39 cellular contexts compared by ENCODE assay signal in genomic region chr17:55531053-55531728, GRCh38. TPM values are rescaled to one million over a fixed set of nuclear protein-coding genes. Genes with fewer than 3 reads are reported as not detected.
"Had no signal": no experiment of that assay in that cellular context is flagged by ENCODE, and none has a peak within 500 bp of the region (broad histone marks: within the 10 kb centered on the region; RNA-seq: fewer than 3 reads in every experiment).

No MANE protein-coding gene starts in this region.

- H3K4me3 Mint-ChIP-seq: activated B cell treated with CpG ODN at 0.5 μM for 24 hours; activated CD4-positive, alpha-beta memory T cell treated with anti-CD3 and anti-CD28 coated beads for 36 hours; activated CD8-positive, alpha-beta memory T cell treated with anti-CD3 and anti-CD28 coated beads, Interleukin-2, amount 10 ng/mL, durations not matched to agents 7 days and 5 days; activated CD8-positive, alpha-beta T cell treated with anti-CD3 and anti-CD28 coated beads, Interleukin-2, amount 10 ng/mL, durations not matched to agents 7 days and 5 days; activated naive CD4-positive, alpha-beta T cell treated with anti-CD3 and anti-CD28 coated beads, Interleukin-2, amount 10 ng/mL, durations not matched to agents 7 days and 5 days; activated naive CD8-positive, alpha-beta T cell treated with anti-CD3 and anti-CD28 coated beads, Interleukin-2, amount 10 ng/mL, durations not matched to agents 7 days and 5 days; activated T-cell treated with anti-CD3 and anti-CD28 coated beads, Interleukin-2, amount 50 U/mL, for 72 hours; brain; T-helper 17 cell; T-helper 2 cell treated with Interferon-gamma antibody and Interleukin-4, amounts not matched to agents 5 μg/mL and 100 μg/mL, for 36 hours had no signal

- H3K27ac Mint-ChIP-seq: activated B cell treated with CpG ODN at 0.5 μM for 24 hours; activated CD4-positive, alpha-beta memory T cell treated with anti-CD3 and anti-CD28 coated beads for 36 hours; activated CD8-positive, alpha-beta memory T cell treated with anti-CD3 and anti-CD28 coated beads, Interleukin-2, amount 10 ng/mL, durations not matched to agents 7 days and 5 days; activated CD8-positive, alpha-beta T cell treated with anti-CD3 and anti-CD28 coated beads, Interleukin-2, amount 10 ng/mL, durations not matched to agents 7 days and 5 days; activated naive CD4-positive, alpha-beta T cell treated with anti-CD3 and anti-CD28 coated beads, Interleukin-2, amount 10 ng/mL, durations not matched to agents 7 days and 5 days; activated naive CD4-positive, alpha-beta T cell treated with anti-CD3 and anti-CD28 coated beads, Interleukin-2, amount 50 U/mL, for 72 hours; activated naive CD8-positive, alpha-beta T cell treated with anti-CD3 and anti-CD28 coated beads, Interleukin-2, amount 10 ng/mL, durations not matched to agents 7 days and 5 days; activated T-cell treated with anti-CD3 and anti-CD28 coated beads, Interleukin-2, amount 50 U/mL, for 72 hours; brain; T-helper 17 cell; T-helper 2 cell treated with Interferon-gamma antibody and Interleukin-4, amounts not matched to agents 5 μg/mL and 100 μg/mL, for 36 hours had no signal

- H3K36me3 ChIP-seq: ascending aorta, breast epithelium, cardiac muscle cell, colonic mucosa, esophagus squamous epithelium, gastroesophageal sphincter, WERI-Rb-1 had no signal

- H3K4me3 ChIP-seq: ascending aorta, breast epithelium, cardiac muscle cell, colonic mucosa, esophagus squamous epithelium, gastroesophageal sphincter had no signal

- ATAC-seq: activated CD4-positive, CD25-positive, alpha-beta regulatory T cell treated with anti-CD3 and anti-CD28 coated beads, Interleukin-2, amount 50 U/mL, for 24 hours; activated CD8-positive, alpha-beta memory T cell treated with anti-CD3 and anti-CD28 coated beads, Interleukin-2, amount 10 ng/mL, durations not matched to agents 7 days and 5 days; activated CD8-positive, alpha-beta T cell treated with anti-CD3 and anti-CD28 coated beads, Interleukin-2, amount 10 ng/mL, durations not matched to agents 7 days and 5 days; activated naive CD4-positive, alpha-beta T cell treated with anti-CD3 and anti-CD28 coated beads, Interleukin-2, amount 50 U/mL, for 72 hours; activated T-cell treated with anti-CD3 and anti-CD28 coated beads, Interleukin-2, amount 50 U/mL, for 72 hours; gastroesophageal sphincter; T-helper 17 cell had no signal

- H3K27me3 Mint-ChIP-seq: activated B cell treated with CpG ODN at 0.5 μM for 24 hours had no signal

- H3K27me3 ChIP-seq: ascending aorta, breast epithelium, cardiac muscle cell, colonic mucosa, esophagus squamous epithelium, gastroesophageal sphincter had no signal

- H3K27ac ChIP-seq: ascending aorta, breast epithelium, cardiac muscle cell, colonic mucosa, epithelial cell of prostate, esophagus squamous epithelium, gastroesophageal sphincter, WERI-Rb-1 had no signal

- H3K4me1 ChIP-seq: ascending aorta, breast epithelium, colonic mucosa, esophagus squamous epithelium, gastroesophageal sphincter had no signal

- H3K36me3 Mint-ChIP-seq: activated CD4-positive, alpha-beta memory T cell treated with anti-CD3 and anti-CD28 coated beads for 36 hours; activated CD8-positive, alpha-beta memory T cell treated with anti-CD3 and anti-CD28 coated beads, Interleukin-2, amount 10 ng/mL, durations not matched to agents 7 days and 5 days; activated naive CD4-positive, alpha-beta T cell treated with anti-CD3 and anti-CD28 coated beads, Interleukin-2, amount 10 ng/mL, durations not matched to agents 7 days and 5 days; activated naive CD4-positive, alpha-beta T cell treated with anti-CD3 and anti-CD28 coated beads, Interleukin-2, amount 50 U/mL, for 72 hours; activated naive CD8-positive, alpha-beta T cell treated with anti-CD3 and anti-CD28 coated beads, Interleukin-2, amount 10 ng/mL, durations not matched to agents 7 days and 5 days; brain had no signal

- DNase-seq: activated B cell treated with CpG ODN at 0.5 μM for 24 hours; activated CD4-positive, alpha-beta memory T cell treated with anti-CD3 and anti-CD28 coated beads for 36 hours; activated CD4-positive, alpha-beta T cell treated with anti-CD3 and anti-CD28 coated beads for 48 hours; activated CD8-positive, alpha-beta memory T cell treated with anti-CD3 and anti-CD28 coated beads, Interleukin-2, amount 10 ng/mL, durations not matched to agents 7 days and 5 days; activated CD8-positive, alpha-beta memory T cell treated with anti-CD3 and anti-CD28 coated beads, Interleukin-2, amount 50 U/mL, for 4 hours; activated CD8-positive, alpha-beta T cell treated with anti-CD3 and anti-CD28 coated beads, Interleukin-2, amount 10 ng/mL, durations not matched to agents 7 days and 5 days; activated gamma-delta T cell; activated naive CD4-positive, alpha-beta T cell; activated naive CD4-positive, alpha-beta T cell treated with anti-CD3 and anti-CD28 coated beads, Interleukin-2, amount 10 ng/mL, durations not matched to agents 7 days and 5 days; activated naive CD8-positive, alpha-beta T cell treated with anti-CD3 and anti-CD28 coated beads, Interleukin-2, amount 10 ng/mL, durations not matched to agents 7 days and 5 days; activated T-cell treated with anti-CD3 and anti-CD28 coated beads, Interleukin-2, amount 50 U/mL, for 1 hour; activated T-cell treated with anti-CD3 and anti-CD28 coated beads, Interleukin-2, amount 50 U/mL, for 72 hours; central memory CD4-positive, alpha-beta T cell; cerebellar nuclear complex; colonic mucosa; effector CD8-positive, alpha-beta T cell; esophagus squamous epithelium; foreskin melanocyte; SW 1271; T-helper 1 cell; T-helper 17 cell; T1000; WERI-Rb-1 had no signal

- H3K9me3 ChIP-seq: ascending aorta, breast epithelium, colonic mucosa, esophagus squamous epithelium, gastroesophageal sphincter had no signal

- H3K9me3 Mint-ChIP-seq: activated B cell treated with CpG ODN at 0.5 μM for 24 hours; activated CD4-positive, alpha-beta memory T cell treated with anti-CD3 and anti-CD28 coated beads for 36 hours; activated naive CD4-positive, alpha-beta T cell treated with anti-CD3 and anti-CD28 coated beads, Interleukin-2, amount 10 ng/mL, durations not matched to agents 7 days and 5 days; activated naive CD4-positive, alpha-beta T cell treated with anti-CD3 and anti-CD28 coated beads, Interleukin-2, amount 50 U/mL, for 72 hours; activated naive CD8-positive, alpha-beta T cell treated with anti-CD3 and anti-CD28 coated beads, Interleukin-2, amount 10 ng/mL, durations not matched to agents 7 days and 5 days; activated T-cell treated with anti-CD3 and anti-CD28 coated beads, Interleukin-2, amount 50 U/mL, for 72 hours; T-helper 2 cell treated with Interferon-gamma antibody and Interleukin-4, amounts not matched to agents 5 μg/mL and 100 μg/mL, for 36 hours had no signal

- H3K4me1 Mint-ChIP-seq: activated B cell treated with CpG ODN at 0.5 μM for 24 hours; activated CD8-positive, alpha-beta memory T cell treated with anti-CD3 and anti-CD28 coated beads, Interleukin-2, amount 10 ng/mL, durations not matched to agents 7 days and 5 days; activated naive CD4-positive, alpha-beta T cell treated with anti-CD3 and anti-CD28 coated beads, Interleukin-2, amount 10 ng/mL, durations not matched to agents 7 days and 5 days; activated naive CD8-positive, alpha-beta T cell treated with anti-CD3 and anti-CD28 coated beads, Interleukin-2, amount 10 ng/mL, durations not matched to agents 7 days and 5 days; T-helper 17 cell had no signal

RNA-seq across cellular contexts. Expression of gene SMIM36, which starts 19.9 kb away (rescaled TPM):
- total RNA-seq: activated B cell treated with CpG ODN at 0.5 μM for 24 hours; activated CD4-positive, alpha-beta memory T cell treated with anti-CD3 and anti-CD28 coated beads for 36 hours; activated CD8-positive, alpha-beta memory T cell treated with anti-CD3 and anti-CD28 coated beads for 36 hours; activated CD8-positive, alpha-beta memory T cell treated with anti-CD3 and anti-CD28 coated beads, Interleukin-2, amount 10 ng/mL, durations not matched to agents 7 days and 5 days; activated CD8-positive, alpha-beta T cell treated with anti-CD3 and anti-CD28 coated beads, Interleukin-2, amount 10 ng/mL, durations not matched to agents 7 days and 5 days; activated naive CD4-positive, alpha-beta T cell treated with anti-CD3 and anti-CD28 coated beads, Interleukin-2, amount 50 U/mL, for 72 hours; activated naive CD8-positive, alpha-beta T cell treated with anti-CD3 and anti-CD28 coated beads, Interleukin-2, amount 10 ng/mL, durations not matched to agents 7 days and 5 days; activated T-cell treated with anti-CD3 and anti-CD28 coated beads, Interleukin-2, amount 50 U/mL, for 72 hours; ascending aorta; breast epithelium; cardiac muscle cell; colonic mucosa; dermis microvascular lymphatic vessel endothelial cell; endothelial cell of umbilical vein; esophagus squamous epithelium; fibroblast of lung; fibroblast of villous mesenchyme; gastroesophageal sphincter; glomerular endothelial cell had no signal
- polyA plus RNA-seq: cardiac muscle cell, endothelial cell of umbilical vein, esophagus, fibroblast of lung had no signal
